Comparison of ENCODE assay signal across 8 cellular contexts in the genomic region with DNA sequence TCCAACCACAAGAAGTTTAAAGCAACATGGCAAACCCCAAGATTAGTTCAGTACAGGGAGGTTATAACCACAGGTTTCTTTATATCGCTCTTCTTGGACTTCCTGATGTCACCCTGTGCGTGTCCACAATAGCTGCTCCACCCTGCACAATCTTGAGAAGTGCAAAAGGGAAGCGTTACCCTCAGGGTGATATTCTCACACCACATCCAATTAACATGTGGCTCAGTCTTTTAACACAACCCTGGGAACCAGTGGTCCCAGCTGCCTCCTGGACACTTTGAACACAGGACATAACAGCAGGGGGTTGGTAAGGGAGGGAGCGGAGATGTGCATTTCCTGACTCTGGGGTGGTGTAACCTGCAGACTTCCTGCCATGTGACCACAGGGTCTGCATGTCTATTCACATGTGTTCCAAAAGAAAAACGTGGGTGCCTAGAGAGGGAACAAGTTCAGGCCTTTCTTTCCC.
DNase-seq lines count a peak whose midpoint lies in the region; ATAC-seq, FAIRE-seq and TF ChIP-seq lines count a peak whose summit lies in the region.

No MANE protein-coding gene starts in this region.

- TF ChIP-seq CTCF in NB4 (IDR thresholded peaks at IDR 0.05; ENCODE audit: low read depth, low read length) (no peak), RWPE1 (conservative IDR thresholded peaks at IDR 0.05; ENCODE audit: low read depth) (no peak)

- H3K4me3 ChIP-seq in NB4 (ENCODE audit: low read depth, low read length), result peak overlapping the region; percentile 29
- no peak overlapping the region for H3K4me3 ChIP-seq in mesenchymal stem cell (ENCODE audit: insufficient read depth in 1 of 2, low read depth in 1 of 2, low read length in 2 of 2)

- peaks cover 0 to 5% of the 10 kb centered on the region in 2 experiments for H3K36me3 ChIP-seq in mesenchymal stem cell (ENCODE audit: control insufficient read depth in 1 of 2, insufficient read depth in 2 of 2, low read depth in 1 of 2, low read length in 2 of 2)

- H2BK120ac ChIP-seq in mesenchymal stem cell (ENCODE audit: low read depth, low read length), result no peak overlapping the region

- H3K23ac ChIP-seq in mesenchymal stem cell (ENCODE audit: low read length in 2 of 2), result no peak overlapping the region

- H3K14ac ChIP-seq in mesenchymal stem cell (ENCODE audit: low read length in 2 of 2), result no peak overlapping the region

- DNase-seq in GM12892 (ENCODE audit: insufficient read length) (peak; percentile 24), NB4 (ENCODE audit: low read depth) (peak; percentile 100), mesenchymal stem cell (no peak), RWPE1 (ENCODE audit: low spot score) (no peak), DMS153 (lab: John Stamatoyannopoulos, UW) (no peak), ureter (ENCODE audit: low spot score) (no peak)
- peak; percentile 9 for DNase-seq in activated T-cell treated with anti-CD3 and anti-CD28 coated beads, Interleukin-2, amount 50 U/mL, for 4 hours

- no peak overlapping the region for H4K91ac ChIP-seq in mesenchymal stem cell (ENCODE audit: low read length)

- H3K36me3 Mint-ChIP-seq in activated T-cell treated with anti-CD3 and anti-CD28 coated beads, Interleukin-2, amount 50 U/mL, for 4 hours (ENCODE audit: insufficient read depth), result no peaks in the 10 kb centered on the region

- peak overlapping the region in 1 of 2 experiments; percentile 37 for H2BK12ac ChIP-seq in mesenchymal stem cell (ENCODE audit: low read length in 2 of 2)

- peaks cover 75% of the 10 kb centered on the region for H3K4me1 Mint-ChIP-seq in activated T-cell treated with anti-CD3 and anti-CD28 coated beads, Interleukin-2, amount 50 U/mL, for 4 hours (ENCODE audit: low read depth)

- CTCF ChIA-PET in RWPE1 (lab: Yijun Ruan, JAX), result no interaction called here

- 61% methylated on average over 5 of the region's 5 CpGs for WGBS in mesenchymal stem cell

- no peak overlapping the region for H3K4me2 ChIP-seq in mesenchymal stem cell (ENCODE audit: low read length, poor library complexity, severe bottlenecking)

- TF ChIP-seq POLR2A in GM12892 (IDR thresholded peaks at IDR 0.05; ENCODE audit: low read depth, low read length), result peak; percentile 36; the same call in 1 of the 2 replicates
- no peak for TF ChIP-seq POLR2A in NB4 (IDR thresholded peaks at IDR 0.05; ENCODE audit: extremely low read depth, insufficient read length)

- H3K27me3 ChIP-seq in mesenchymal stem cell (ENCODE audit: control insufficient read depth in 1 of 2, insufficient read depth in 1 of 2, low read length in 2 of 2), result no peaks in the 10 kb centered on the region

- no peaks in the 10 kb centered on the region for H3K27me3 Mint-ChIP-seq in activated T-cell treated with anti-CD3 and anti-CD28 coated beads, Interleukin-2, amount 50 U/mL, for 4 hours (ENCODE audit: low read depth)

- peaks cover 5% of the 10 kb centered on the region for H3K4me1 ChIP-seq in mesenchymal stem cell (ENCODE audit: control insufficient read depth, insufficient read depth, low read depth, low read length)

- H2AK5ac ChIP-seq in mesenchymal stem cell (ENCODE audit: low read length, severe bottlenecking), result peak overlapping the region; percentile 13

- H3K27ac ChIP-seq in mesenchymal stem cell (ENCODE audit: low read length, poor library complexity, severe bottlenecking) (no peak overlapping the region), RWPE1 (no peak overlapping the region)

- H3K4ac ChIP-seq in mesenchymal stem cell (ENCODE audit: low read depth in 1 of 2, low read length in 2 of 2), result no peak overlapping the region

- H3K4me3 Mint-ChIP-seq in activated T-cell treated with anti-CD3 and anti-CD28 coated beads, Interleukin-2, amount 50 U/mL, for 4 hours, result peak overlapping the region; percentile 61

- peak; percentile 91 for ATAC-seq in GM21786 (IDR thresholded peaks at IDR 0.05; ENCODE audit: unreplicated experiment)
- peak; percentile 70 to 74 for ATAC-seq in activated T-cell treated with anti-CD3 and anti-CD28 coated beads, Interleukin-2, amount 50 U/mL, for 4 hours

- H4K8ac ChIP-seq in mesenchymal stem cell (ENCODE audit: low read length), result no peak overlapping the region

- H3K9me3 ChIP-seq in mesenchymal stem cell (ENCODE audit: control insufficient read depth, low read length), result no peaks in the 10 kb centered on the region

- H2AFZ ChIP-seq in mesenchymal stem cell (ENCODE audit: low read depth, low read length), result no peak overlapping the region

- FAIRE-seq in GM12892 (lab: Jason Lieb, UNC), result peak; percentile 96

- no peaks in the 10 kb centered on the region for H3K9me3 Mint-ChIP-seq in activated T-cell treated with anti-CD3 and anti-CD28 coated beads, Interleukin-2, amount 50 U/mL, for 4 hours

- POLR2A ChIA-PET in RWPE1 (lab: Yijun Ruan, JAX; ENCODE audit: low non-redundant PET), result no interaction called here

- no peak overlapping the region for H3K9ac ChIP-seq in mesenchymal stem cell (ENCODE audit: low read length)

- no peak overlapping the region for H2BK15ac ChIP-seq in mesenchymal stem cell (ENCODE audit: low read depth, poor library complexity, severe bottlenecking)

- no peak overlapping the region for H2BK5ac ChIP-seq in mesenchymal stem cell (ENCODE audit: low read depth, low read length, poor library complexity, severe bottlenecking)

- H3K18ac ChIP-seq in mesenchymal stem cell (ENCODE audit: low read depth in 1 of 2, low read length in 2 of 2), result no peak overlapping the region

- H3K79me1 ChIP-seq in mesenchymal stem cell (replicated peaks; ENCODE audit: low read length, poor library complexity, severe bottlenecking), result no peaks in the 10 kb centered on the region

Comparison
In these comparisons a context has a peak if more than half of its experiments do, and no peak if none do; other contexts are left out.
1. DNase-seq: peak in GM12892 (single experiment), NB4 (single experiment) and activated T-cell treated with anti-CD3 and anti-CD28 coated beads, Interleukin-2, amount 50 U/mL, for 4 hours (single experiment); none in mesenchymal stem cell (single experiment), RWPE1 (single experiment), DMS153 (single experiment) and ureter (single experiment).